In genomic region chr12:6752181-6752930, GRCh38 we compare ENCODE assay signal across 8 cellular contexts. TPM values are rescaled to one million over a fixed set of nuclear protein-coding genes. Genes with fewer than 3 reads are reported as not detected.
DNase-seq lines count a peak whose midpoint lies in the region; ATAC-seq, FAIRE-seq and TF ChIP-seq lines count a peak whose summit lies in the region.

No MANE protein-coding gene starts in this region.

- H3K4me2 ChIP-seq in keratinocyte (ENCODE audit: control insufficient read depth, extremely low read depth, insufficient read depth, low read depth, low read length) = peak overlapping the region; percentile 90

- H3K9me3 ChIP-seq in AG04450 (ENCODE audit: control insufficient read depth, insufficient read depth, low read length) (no peaks in the 10 kb centered on the region; the same call in 1 of the 2 replicates), keratinocyte (ENCODE audit: control insufficient read depth, low read depth, low read length) (no peaks in the 10 kb centered on the region)

- CTCF ChIA-PET in AG04450 (lab: Charles Lee) = interaction anchor here (0.5 to 5.7 kb wide), 34 partner anchors 9 to 198 kb away, joined by 3 to 165 read pairs (median 8); partner anchors contain the start of genes CD4, COPS7A, GPR162 and LAG3

- no peak for DNase-seq in AG04450 (ENCODE audit: low read depth, low spot score)
- peak; percentile 9 for DNase-seq in NCI-H82 treated with DMSO at 0.1 percent for 48 hours (lab: John Stamatoyannopoulos, UW; ENCODE audit: unreplicated experiment)
- DNase-seq in brain microvascular endothelial cell = peak; percentile 51
- no peak for DNase-seq in keratinocyte (ENCODE audit: low read depth, low spot score)
- DNase-seq in stimulated activated CD4-positive, alpha-beta T cell treated with anti-CD3 and anti-CD28 coated beads, Interleukin-15, amount 100 ng/mL, for 24 hours = peak; percentile 50
- DNase-seq in inferior parietal cortex (ENCODE audit: extremely low spot score) = no peak
- DNase-seq in NCI-H345 treated with DMSO at 0.1 percent for 48 hours (lab: John Stamatoyannopoulos, UW; ENCODE audit: unreplicated experiment) = no peak

- no peaks in the 10 kb centered on the region for H3K9me1 ChIP-seq in keratinocyte (ENCODE audit: control insufficient read depth, extremely low read depth, insufficient read depth, low read length)

- ATAC-seq in GM19397 (IDR thresholded peaks at IDR 0.05; ENCODE audit: unreplicated experiment) = peak; percentile 7

- POLR2A ChIA-PET in AG04450 (lab: Yijun Ruan, JAX) = interaction anchor here (0.5 to 4.2 kb wide), 25 partner anchors 11 to 1280 kb away, joined by 3 to 89 read pairs (median 6); partner anchors contain the start of genes CD4, CDCA3, COPS7A and GPR162

- H3K27ac ChIP-seq in AG04450 (ENCODE audit: low read depth, low read length) = peak overlapping the region; percentile 98
- H3K27ac ChIP-seq in brain microvascular endothelial cell = peak overlapping the region; percentile 91
- peak overlapping the region; percentile 99 for H3K27ac ChIP-seq in keratinocyte (ENCODE audit: control insufficient read depth, insufficient read depth, low read length)

- H3K79me2 ChIP-seq in keratinocyte (ENCODE audit: control insufficient read depth, insufficient read depth, low read length) = peaks cover 31% of the 10 kb centered on the region

- H3K36me3 ChIP-seq in brain microvascular endothelial cell (replicated peaks) (peaks cover 44% of the 10 kb centered on the region), keratinocyte (ENCODE audit: control insufficient read depth in 2 of 2, extremely low read depth in 1 of 2, insufficient read depth in 2 of 2, low read length in 2 of 2) (peaks cover 24 to 42% of the 10 kb centered on the region in 2 experiments)

- H4K20me1 ChIP-seq in keratinocyte (ENCODE audit: control insufficient read depth, extremely low read depth, insufficient read depth, low read length) = peaks cover 2% of the 10 kb centered on the region

- dilution Hi-C loops in keratinocyte (cut with MboI; ENCODE audit: extremely low pct_ligation_motif_present, low sequenced_read_pairs) = no loop called here

- peak overlapping the region; percentile 97 for H3K9ac ChIP-seq in keratinocyte (ENCODE audit: control insufficient read depth, extremely low read depth, insufficient read depth, low read length)

- in situ Hi-C loops in brain microvascular endothelial cell (cut with HindIII; ENCODE audit: low pct_ligation_motif_present, low sequenced_read_pairs) = no loop called here

- H3K4me1 ChIP-seq in keratinocyte (ENCODE audit: control insufficient read depth, extremely low read depth, insufficient read depth, low read length) = peaks cover 25% of the 10 kb centered on the region

- H3K4me3 ChIP-seq in AG04450 (ENCODE audit: low read depth, low read length) = peak overlapping the region; percentile 87
- H3K4me3 ChIP-seq in brain microvascular endothelial cell (ENCODE audit: low read depth, low read length) = peak overlapping the region; percentile 91
- peak overlapping the region; percentile 93 to 94 (median 94) for H3K4me3 ChIP-seq in keratinocyte (ENCODE audit: control insufficient read depth in 2 of 3, extremely low read depth in 1 of 3, insufficient read depth in 2 of 3, low read depth in 1 of 3, low read length in 3 of 3)

- peak overlapping the region; percentile 84 for H2AFZ ChIP-seq in keratinocyte (ENCODE audit: control insufficient read depth, low read length)

- peak; percentile 62 for TF ChIP-seq CTCF in AG04450 (IDR thresholded peaks at IDR 0.05; ENCODE audit: low read depth, low read length)
- peak; percentile 74 for TF ChIP-seq CTCF in brain microvascular endothelial cell (IDR thresholded peaks at IDR 0.05; ENCODE audit: low read depth, low read length, missing control alignments)
- TF ChIP-seq CTCF in keratinocyte (optimal IDR thresholded peaks at IDR 0.05 in 1 of 3, IDR thresholded peaks at IDR 0.05 in 1 of 3, conservative IDR thresholded peaks at IDR 0.05 in 1 of 3; ENCODE audit: extremely low read depth in 1 of 3, insufficient read depth in 2 of 3, low read length in 3 of 3) = peak; percentile 33 to 56 (median 40)

- peak; percentile 65 for FAIRE-seq in keratinocyte (lab: Jason Lieb, UNC)

- H3K27me3 ChIP-seq in AG04450 (ENCODE audit: control insufficient read depth, insufficient read depth, low read length) (no peaks in the 10 kb centered on the region), brain microvascular endothelial cell (replicated peaks) (no peaks in the 10 kb centered on the region), keratinocyte (ENCODE audit: control insufficient read depth, extremely low read depth, insufficient read depth, low read length) (no peaks in the 10 kb centered on the region)

RNA-seq across cellular contexts. Expression of gene MLF2, which starts 0.6 kb away (rescaled TPM):
- polyA plus RNA-seq in AG04450 (2011; rRNA removed) (241 and 263 TPM in 2 replicates), keratinocyte (317 to 364 TPM (median 335 TPM) in 3 replicates)
- 148 and 185 TPM in 2 replicates for polyA minus RNA-seq in AG04450 (2011; rRNA and poly(A)+ RNA removed)
- 126 TPM for polyA plus RNA-seq in keratinocyte (2011; ENCODE audit: low read depth)
- polyA plus RNA-seq in keratinocyte (2011; cell fraction: cytosol; rRNA removed) = 318 and 362 TPM in 2 replicates
- polyA plus RNA-seq in keratinocyte (2011; cell fraction: nucleus; rRNA removed) = 243 and 262 TPM in 2 replicates
- 227 and 246 TPM in 2 replicates for polyA plus RNA-seq in keratinocyte (2012; ENCODE audit: low replicate concordance)
- polyA minus RNA-seq in keratinocyte = 307 to 390 TPM (median 320 TPM) in 3 replicates
- polyA minus RNA-seq in keratinocyte (2011; cell fraction: cytosol; rRNA and poly(A)+ RNA removed) = 244 TPM
- 82.0 and 93.5 TPM in 2 replicates for polyA minus RNA-seq in keratinocyte (2011; cell fraction: nucleus; rRNA and poly(A)+ RNA removed)

RNA-seq across cellular contexts. Expression of gene PTMS, which starts 13.8 kb away (rescaled TPM):
- polyA plus RNA-seq in AG04450 (2011; rRNA removed) (155 and 170 TPM in 2 replicates), keratinocyte (80.6 to 140 TPM (median 119 TPM) in 3 replicates)
- polyA minus RNA-seq in AG04450 (2011; rRNA and poly(A)+ RNA removed) = 73.0 and 109 TPM in 2 replicates
- 25.3 TPM for polyA plus RNA-seq in keratinocyte (2011; ENCODE audit: low read depth)
- polyA plus RNA-seq in keratinocyte (2011; cell fraction: cytosol; rRNA removed) = 69.1 and 164 TPM in 2 replicates
- polyA plus RNA-seq in keratinocyte (2011; cell fraction: nucleus; rRNA removed) = 56.0 and 59.5 TPM in 2 replicates
- polyA plus RNA-seq in keratinocyte (2012; ENCODE audit: low replicate concordance) = 90.0 and 261 TPM in 2 replicates
- polyA minus RNA-seq in keratinocyte = 35.3 to 395 TPM (median 52.5 TPM) in 3 replicates
- 59.5 TPM for polyA minus RNA-seq in keratinocyte (2011; cell fraction: cytosol; rRNA and poly(A)+ RNA removed)
- polyA minus RNA-seq in keratinocyte (2011; cell fraction: nucleus; rRNA and poly(A)+ RNA removed) = 14.2 and 18.3 TPM in 2 replicates

RNA-seq across cellular contexts. Expression of gene LAG3, which starts 20.0 kb away (rescaled TPM):
- polyA plus RNA-seq in AG04450 (2011; rRNA removed) (0.11 and 0.33 TPM in 2 replicates), keratinocyte (0.09 to 0.14 TPM (median 0.09 TPM) in 3 replicates)
- 0.09 and 0.22 TPM in 2 replicates for polyA minus RNA-seq in AG04450 (2011; rRNA and poly(A)+ RNA removed)
- not detected for polyA plus RNA-seq in keratinocyte (2011; ENCODE audit: low read depth)
- not detected in 2 replicates for polyA plus RNA-seq in keratinocyte (2011; cell fraction: cytosol; rRNA removed)
- polyA plus RNA-seq in keratinocyte (2011; cell fraction: nucleus; rRNA removed) = 0.27 and 0.40 TPM in 2 replicates
- 0.23 and 0.97 TPM in 2 replicates for polyA plus RNA-seq in keratinocyte (2012; ENCODE audit: low replicate concordance)
- polyA minus RNA-seq in keratinocyte = not detected in 3 replicates
- not detected for polyA minus RNA-seq in keratinocyte (2011; cell fraction: cytosol; rRNA and poly(A)+ RNA removed)
- not detected in 2 replicates for polyA minus RNA-seq in keratinocyte (2011; cell fraction: nucleus; rRNA and poly(A)+ RNA removed)

RNA-seq across cellular contexts. Expression of gene COPS7A, which starts 28.5 kb away (rescaled TPM):
- 93.2 and 104 TPM in 2 replicates for polyA plus RNA-seq in AG04450 (2011; rRNA removed)
- polyA minus RNA-seq in AG04450 (2011; rRNA and poly(A)+ RNA removed) = 36.2 and 42.9 TPM in 2 replicates
- polyA plus RNA-seq in keratinocyte = 85.4 to 116 TPM (median 85.5 TPM) in 3 replicates
- 17.5 TPM for polyA plus RNA-seq in keratinocyte (2011; ENCODE audit: low read depth)
- polyA plus RNA-seq in keratinocyte (2011; cell fraction: cytosol; rRNA removed) = 109 and 111 TPM in 2 replicates
- polyA plus RNA-seq in keratinocyte (2011; cell fraction: nucleus; rRNA removed) = 118 and 136 TPM in 2 replicates
- 53.8 and 57.8 TPM in 2 replicates for polyA plus RNA-seq in keratinocyte (2012; ENCODE audit: low replicate concordance)
- polyA minus RNA-seq in keratinocyte = 43.5 to 64.7 TPM (median 59.1 TPM) in 3 replicates
- polyA minus RNA-seq in keratinocyte (2011; cell fraction: cytosol; rRNA and poly(A)+ RNA removed) = 47.6 TPM
- 18.1 and 19.5 TPM in 2 replicates for polyA minus RNA-seq in keratinocyte (2011; cell fraction: nucleus; rRNA and poly(A)+ RNA removed)

RNA-seq across cellular contexts. Expression of gene CD4, which starts 37.0 kb away (rescaled TPM):
- polyA plus RNA-seq in AG04450 (2011; rRNA removed) (24.8 and 24.9 TPM in 2 replicates), keratinocyte (0.01 to 0.05 TPM in 2 of 3 replicates, not detected in the other)
- 17.8 and 18.5 TPM in 2 replicates for polyA minus RNA-seq in AG04450 (2011; rRNA and poly(A)+ RNA removed)
- not detected for polyA plus RNA-seq in keratinocyte (2011; ENCODE audit: low read depth)
- not detected in 2 replicates for polyA plus RNA-seq in keratinocyte (2011; cell fraction: cytosol; rRNA removed)
- polyA plus RNA-seq in keratinocyte (2011; cell fraction: nucleus; rRNA removed) = not detected in 2 replicates
- polyA plus RNA-seq in keratinocyte (2012; ENCODE audit: low replicate concordance) = not detected in 2 replicates
- polyA minus RNA-seq in keratinocyte = 0.23 TPM in 1 of 3 replicates, not detected in the others
- polyA minus RNA-seq in keratinocyte (2011; cell fraction: cytosol; rRNA and poly(A)+ RNA removed) = not detected
- polyA minus RNA-seq in keratinocyte (2011; cell fraction: nucleus; rRNA and poly(A)+ RNA removed) = not detected in 2 replicates

Comparison
In these comparisons a context has a peak if more than half of its experiments do, and no peak if none do; other contexts are left out.
1. DNase-seq: peak in NCI-H82 treated with DMSO at 0.1 percent for 48 hours (single experiment), brain microvascular endothelial cell (single experiment) and stimulated activated CD4-positive, alpha-beta T cell treated with anti-CD3 and anti-CD28 coated beads, Interleukin-15, amount 100 ng/mL, for 24 hours (single experiment); none in AG04450 (single experiment), keratinocyte (single experiment), inferior parietal cortex (single experiment) and NCI-H345 treated with DMSO at 0.1 percent for 48 hours (single experiment).
2. Peak in every context shown above with its lines, with median percentiles within 50 percentile points of each other: H3K27ac ChIP-seq, H3K4me3 ChIP-seq and CTCF ChIP-seq.